8 cellular contexts compared by ENCODE assay signal in genomic region chr15:65869127-65869953, GRCh38. TPM values are rescaled to one million over a fixed set of nuclear protein-coding genes. Genes with fewer than 3 reads are reported as not detected.
DNase-seq lines count a peak whose midpoint lies in the region; ATAC-seq and TF ChIP-seq lines count a peak whose summit lies in the region.

Gene RAB11A, plus strand, starts transcription at chr15:65869491. Its CDS starts 95 bp downstream, at chr15:65869586.

- peaks cover 28% of the 10 kb centered on the region for H3K4me1 Mint-ChIP-seq in activated T-cell treated with anti-CD3 and anti-CD28 coated beads, Interleukin-2, amount 50 U/mL, for 4 hours (ENCODE audit: low read depth)

- no peaks in the 10 kb centered on the region for H3K27me3 ChIP-seq in muscle layer of duodenum (ENCODE audit: low read depth, low read length)

- H3K9me3 Mint-ChIP-seq in activated T-cell treated with anti-CD3 and anti-CD28 coated beads, Interleukin-2, amount 50 U/mL, for 4 hours, result no peaks in the 10 kb centered on the region

- peak within 1 kb of the TSS; percentile 99 for H3K4me3 Mint-ChIP-seq in activated T-cell treated with anti-CD3 and anti-CD28 coated beads, Interleukin-2, amount 50 U/mL, for 4 hours

- DNase-seq in DMS79 treated with DMSO at 0.1 percent for 48 hours (lab: John Stamatoyannopoulos, UW) (peak; percentile 71), KG1 (lab: John Stamatoyannopoulos, UW) (peak; percentile 98)
- DNase-seq in activated T-cell treated with anti-CD3 and anti-CD28 coated beads, Interleukin-2, amount 50 U/mL, for 4 hours, result peak; percentile 94
- peak; percentile 89 to 94 for DNase-seq in stimulated activated CD8-positive, alpha-beta memory T cell treated with anti-CD3 and anti-CD28 coated beads, Interleukin-7, amount 100 ng/mL, for 4 hours (ENCODE audit: low read depth in 2 of 2)

- ATAC-seq in GM21723 (IDR thresholded peaks at IDR 0.05; ENCODE audit: unreplicated experiment), result peak; percentile 83
- peak; percentile 93 for ATAC-seq in activated T-cell treated with anti-CD3 and anti-CD28 coated beads, Interleukin-2, amount 50 U/mL, for 4 hours
- peak; percentile 94 for ATAC-seq in esophagus mucosa

- no peaks in the 10 kb centered on the region for H3K9me3 ChIP-seq in muscle layer of duodenum (ENCODE audit: control insufficient read depth in 1 of 2, low read length in 2 of 2)

- peak within 1 kb of the TSS; percentile 94 to 98 for H3K4me3 ChIP-seq in muscle layer of duodenum (ENCODE audit: low read depth in 1 of 2, low read length in 2 of 2)

- H3K36me3 Mint-ChIP-seq in activated T-cell treated with anti-CD3 and anti-CD28 coated beads, Interleukin-2, amount 50 U/mL, for 4 hours (ENCODE audit: insufficient read depth), result peaks cover 2% of the 10 kb centered on the region

- H3K36me3 ChIP-seq in muscle layer of duodenum (ENCODE audit: control insufficient read depth in 1 of 2, insufficient read depth in 2 of 2, low read length in 2 of 2), result peaks cover 0 to 5% of the 10 kb centered on the region in 2 donors

- H3K27ac ChIP-seq in muscle layer of duodenum (ENCODE audit: low read length), result peak within 1 kb of the TSS; percentile 97

- peaks cover 3% of the 10 kb centered on the region for H3K27me3 Mint-ChIP-seq in activated T-cell treated with anti-CD3 and anti-CD28 coated beads, Interleukin-2, amount 50 U/mL, for 4 hours (ENCODE audit: low read depth)

- peaks cover 5 to 14% of the 10 kb centered on the region in 2 donors for H3K4me1 ChIP-seq in muscle layer of duodenum (ENCODE audit: control insufficient read depth in 1 of 2, insufficient read depth in 2 of 2, low read length in 2 of 2)

TF ChIP-seq in PFSK-1, 5 proteins besides CTCF, POLR2A, EP300 and RAD21:
- TF ChIP-seq TAF1 (IDR thresholded peaks at IDR 0.05; ENCODE audit: borderline replicate concordance, insufficient read depth, low read length) (peak; percentile 81; the same call in 1 of the 2 replicates), REST (IDR thresholded peaks at IDR 0.05; ENCODE audit: insufficient read depth in 1 of 2, low read depth in 2 of 2, low read length in 2 of 2) (0 out of 4 replicates have a peak, but pooled peaks of 1 of the 2 experiments have one; percentile 23), POLR2AphosphoS5 (IDR thresholded peaks at IDR 0.05; ENCODE audit: low read depth, low read length) (peak; percentile 99), FOXP2 (optimal IDR thresholded peaks at IDR 0.05; ENCODE audit: borderline replicate concordance, extremely low read depth, extremely low read length, insufficient read depth) (no peak), SIN3A (IDR thresholded peaks at IDR 0.05; ENCODE audit: borderline replicate concordance, insufficient read depth, low read length) (peak; percentile 54; the same call in 1 of the 2 replicates)

RNA-seq across cellular contexts. Expression of gene RAB11A, which starts in this region (rescaled TPM):
- polyA plus RNA-seq in PFSK-1 (2012; ENCODE audit: insufficient read length, low read depth), result 93.9 TPM
- total RNA-seq in activated T-cell treated with anti-CD3 and anti-CD28 coated beads, Interleukin-2, amount 50 U/mL, for 4 hours, result 100 to 1,000 TPM; 127 to 139 (median 136) TPM
- total RNA-seq in esophagus mucosa, result 458 TPM

Comparison
In these comparisons a context has a peak if more than half of its experiments do, and no peak if none do; other contexts are left out.
1. Peak in every context shown above with its lines: DNase-seq, ATAC-seq, H3K4me3 ChIP-seq and H3K27ac ChIP-seq.